Comparison of ENCODE assay signal across 24 cellular contexts in genomic region chr9:26637101-26637500, GRCh38.
"Had no signal": no experiment of that assay in that cellular context is flagged by ENCODE, and none has a peak within 500 bp of the region (broad histone marks: within the 10 kb centered on the region; RNA-seq: fewer than 3 reads in every experiment).

No MANE protein-coding gene starts in this region.

- H3K36me3 ChIP-seq: pancreas, thyroid gland, upper lobe of right lung, WERI-Rb-1 had no signal

- DNase-seq: activated CD4-positive, alpha-beta T cell treated with anti-CD3 and anti-CD28 coated beads for 1 hour; activated gamma-delta T cell treated with Interleukin-2 at 50 U/mL for 16 hours; activated T-cell treated with anti-CD3 and anti-CD28 coated beads, Interleukin-2, amount 50 U/mL, for 1 hour; aorta; erythroblast; foreskin fibroblast; left ventricle myocardium superior; mammary epithelial cell; midbrain; natural killer cell; pancreas; psoas muscle; right cardiac atrium; stimulated activated CD4-positive, alpha-beta T cell treated with anti-CD3 and anti-CD28 coated beads, Interleukin-1b, Interleukin-23, amount 100 ng/mL, for 48 hours; substantia nigra; T-cell; thyroid gland; upper lobe of right lung; WERI-Rb-1 had no signal

- H3K4me3 ChIP-seq: hepatocyte, pancreas, psoas muscle, thyroid gland, upper lobe of right lung had no signal

- H3K4me1 ChIP-seq: pancreas, psoas muscle, upper lobe of right lung had no signal

- H3K36me3 Mint-ChIP-seq: activated naive CD4-positive, alpha-beta T cell treated with anti-CD3 and anti-CD28 coated beads, Interleukin-2, amount 50 U/mL, for 72 hours; brain; natural killer cell; T-cell had no signal

- H3K27me3 Mint-ChIP-seq: brain; stimulated activated naive CD8-positive, alpha-beta T cell treated with anti-CD3 and anti-CD28 coated beads, Interleukin-15, Interleukin-2, amounts not matched to agents 100 ng/mL and 50 ng/mL, for 24 hours; T-cell had no signal

- ATAC-seq: activated naive CD4-positive, alpha-beta T cell treated with anti-CD3 and anti-CD28 coated beads, Interleukin-2, amount 50 U/mL, for 72 hours; left ventricle myocardium superior; natural killer cell; pancreas; psoas muscle; right cardiac atrium; T-cell; upper lobe of right lung had no signal

- H3K27ac Mint-ChIP-seq: activated naive CD4-positive, alpha-beta T cell treated with anti-CD3 and anti-CD28 coated beads, Interleukin-2, amount 50 U/mL, for 72 hours; natural killer cell; stimulated activated naive CD8-positive, alpha-beta T cell treated with anti-CD3 and anti-CD28 coated beads, Interleukin-15, Interleukin-2, amounts not matched to agents 100 ng/mL and 50 ng/mL, for 24 hours; T-cell; T-helper 2 cell treated with Interferon-gamma antibody and Interleukin-4, amounts not matched to agents 5 μg/mL and 100 μg/mL, for 36 hours had no signal

- H3K9me3 ChIP-seq: pancreas, psoas muscle, thyroid gland, upper lobe of right lung had no signal

- H3K27me3 ChIP-seq: hepatocyte, pancreas, thyroid gland, upper lobe of right lung had no signal

- H3K9me3 Mint-ChIP-seq: T-helper 2 cell treated with Interferon-gamma antibody and Interleukin-4, amounts not matched to agents 5 μg/mL and 100 μg/mL, for 36 hours had no signal

- H3K4me3 Mint-ChIP-seq: brain; natural killer cell; stimulated activated naive CD8-positive, alpha-beta T cell treated with anti-CD3 and anti-CD28 coated beads, Interleukin-15, Interleukin-2, amounts not matched to agents 100 ng/mL and 50 ng/mL, for 24 hours; T-cell; T-helper 2 cell treated with Interferon-gamma antibody and Interleukin-4, amounts not matched to agents 5 μg/mL and 100 μg/mL, for 36 hours had no signal

- H3K4me1 Mint-ChIP-seq: natural killer cell, T-cell had no signal

- H3K27ac ChIP-seq: hepatocyte, pancreas, psoas muscle, upper lobe of right lung, WERI-Rb-1 had no signal
